8 cellular contexts compared by ENCODE assay signal in genomic region chr6:33621396-33622388, GRCh38. TPM values are rescaled to one million over a fixed set of nuclear protein-coding genes. Genes with fewer than 3 reads are reported as not detected.
DNase-seq lines count a peak whose midpoint lies in the region; ATAC-seq and TF ChIP-seq lines count a peak whose summit lies in the region.

No MANE protein-coding gene starts in this region.

- H3K79me2 ChIP-seq in KMS-11 (ENCODE audit: insufficient read depth, low read depth), result peaks cover 49% of the 10 kb centered on the region; the same call in 1 of the 2 replicates

- peak overlapping the region; percentile 65 for H3K4me3 ChIP-seq in KMS-11 (IDR thresholded peaks at IDR 0.05; ENCODE audit: insufficient read depth, low read depth, low read length)
- H3K4me3 ChIP-seq in duodenal mucosa (ENCODE audit: low read depth in 1 of 2, low read length in 2 of 2), result peak overlapping the region; percentile 85 to 86
- peak overlapping the region; percentile 81 to 87 for H3K4me3 ChIP-seq in mucosa of rectum (ENCODE audit: low read length in 2 of 2)
- peak overlapping the region; percentile 78 for H3K4me3 ChIP-seq in thoracic aorta

- H3K27ac ChIP-seq in KMS-11, result peak overlapping the region; percentile 44
- peak overlapping the region; percentile 93 for H3K27ac ChIP-seq in duodenal mucosa (ENCODE audit: low read depth, low read length)
- H3K27ac ChIP-seq in mucosa of rectum (ENCODE audit: low read depth in 2 of 2, low read length in 2 of 2), result peak overlapping the region; percentile 97 to 99
- peak overlapping the region in 1 of 2 donors; percentile 17 for H3K27ac ChIP-seq in thoracic aorta

- DNase-seq in COR-L47 (lab: John Stamatoyannopoulos, UW) (peak; percentile 55), thoracic aorta (ENCODE audit: low spot score) (no peak), T1000 (lab: John Stamatoyannopoulos, UW) (no peak)
- DNase-seq in activated CD4-positive, CD25-positive, alpha-beta regulatory T cell treated with anti-CD3 and anti-CD28 coated beads, Interleukin-2, amount 50 U/mL, for 72 hours, result peak; percentile 47

- H3K36me3 ChIP-seq in KMS-11 (ENCODE audit: insufficient read depth), result no peaks in the 10 kb centered on the region
- H3K36me3 ChIP-seq in duodenal mucosa (ENCODE audit: control insufficient read depth in 1 of 2, insufficient read depth in 2 of 2, low read length in 2 of 2), result peaks cover 0 to 4% of the 10 kb centered on the region in 2 donors
- peaks cover 2 to 3% of the 10 kb centered on the region in 2 donors for H3K36me3 ChIP-seq in mucosa of rectum (ENCODE audit: control insufficient read depth in 2 of 2, insufficient read depth in 2 of 2, low read length in 2 of 2)
- no peaks in the 10 kb centered on the region for H3K36me3 ChIP-seq in thoracic aorta

- H3K27me3 ChIP-seq in KMS-11 (ENCODE audit: insufficient read depth, low read depth), result no peaks in the 10 kb centered on the region
- H3K27me3 ChIP-seq in duodenal mucosa (ENCODE audit: control insufficient read depth in 1 of 2, insufficient read depth in 2 of 2, low read length in 2 of 2), result no peaks in the 10 kb centered on the region
- no peaks in the 10 kb centered on the region for H3K27me3 ChIP-seq in mucosa of rectum (ENCODE audit: control insufficient read depth in 2 of 2, insufficient read depth in 2 of 2, low read length in 2 of 2)
- no peaks in the 10 kb centered on the region for H3K27me3 ChIP-seq in thoracic aorta (replicated peaks; ENCODE audit: insufficient read depth)

- H3K4me2 ChIP-seq in KMS-11, result peak overlapping the region; percentile 99

- no peaks in the 10 kb centered on the region for H3K9me3 ChIP-seq in duodenal mucosa (ENCODE audit: control insufficient read depth in 1 of 2, low read length in 2 of 2)
- H3K9me3 ChIP-seq in mucosa of rectum (ENCODE audit: control insufficient read depth in 2 of 2, low read length in 2 of 2), result no peaks in the 10 kb centered on the region
- no peaks in the 10 kb centered on the region for H3K9me3 ChIP-seq in thoracic aorta

- ATAC-seq in GM21423 (IDR thresholded peaks at IDR 0.05; ENCODE audit: unreplicated experiment), result peak; percentile 14
- no peak for ATAC-seq in thoracic aorta (ENCODE audit: insufficient number of reproducible peaks, low FRiP score, low read depth)

- H4K20me1 ChIP-seq in KMS-11 (ENCODE audit: insufficient read depth), result no peaks in the 10 kb centered on the region

- H3K4me1 ChIP-seq in KMS-11 (ENCODE audit: low read depth, poor library complexity, severe bottlenecking), result peaks cover 26% of the 10 kb centered on the region
- H3K4me1 ChIP-seq in duodenal mucosa (ENCODE audit: control insufficient read depth in 1 of 2, insufficient read depth in 2 of 2, low read length in 2 of 2), result peaks cover 41 to 42% of the 10 kb centered on the region in 2 donors
- peaks cover 47 to 51% of the 10 kb centered on the region in 2 donors for H3K4me1 ChIP-seq in mucosa of rectum (ENCODE audit: control insufficient read depth in 2 of 2, insufficient read depth in 2 of 2, low read length in 2 of 2)
- peaks cover 6 to 20% of the 10 kb centered on the region in 2 donors for H3K4me1 ChIP-seq in thoracic aorta (ENCODE audit: control insufficient read depth in 1 of 2, low read depth in 2 of 2)

- H3K9ac ChIP-seq in KMS-11 (peak overlapping the region; percentile 70), duodenal mucosa (ENCODE audit: low read depth in 1 of 2, low read length in 2 of 2) (peak overlapping the region; percentile 96), mucosa of rectum (ENCODE audit: low read depth in 1 of 2, low read length in 2 of 2) (peak overlapping the region; percentile 94 to 99)

- no peak for TF ChIP-seq CTCF in KMS-11 (conservative IDR thresholded peaks at IDR 0.05; ENCODE audit: low read depth, low read length)
- no peak for TF ChIP-seq CTCF in thoracic aorta (IDR thresholded peaks at IDR 0.05)

- H2AFZ ChIP-seq in KMS-11 (ENCODE audit: low read depth), result peak overlapping the region; percentile 31; the same call in 1 of the 2 replicates

RNA-seq across cellular contexts. Expression of gene ITPR3, which starts 0.6 kb away (rescaled TPM):
- total RNA-seq in thoracic aorta, result 10 to 100 TPM; 15.2 to 21.2 TPM

RNA-seq across cellular contexts. Expression of gene BAK1, which starts 41.6 kb away (rescaled TPM):
- 10 to 100 TPM; 13.8 to 14.0 TPM for total RNA-seq in thoracic aorta

Comparison
In these comparisons a context has a peak if more than half of its experiments do, and no peak if none do; other contexts are left out.
1. DNase-seq: peak in COR-L47 (single experiment) and activated CD4-positive, CD25-positive, alpha-beta regulatory T cell treated with anti-CD3 and anti-CD28 coated beads, Interleukin-2, amount 50 U/mL, for 72 hours (single experiment); none in thoracic aorta (single experiment) and T1000 (single experiment).
2. Peak in every context shown above with its lines, with median percentiles within 50 percentile points of each other: H3K4me3 ChIP-seq and H3K9ac ChIP-seq.